In genomic region chr2:173032032-173032431, GRCh38 we compare ENCODE assay signal across 32 cellular contexts.
"Had no signal": no experiment of that assay in that cellular context is flagged by ENCODE, and none has a peak within 500 bp of the region (broad histone marks: within the 10 kb centered on the region; RNA-seq: fewer than 3 reads in every experiment).

No MANE protein-coding gene starts in this region.

- H3K27ac ChIP-seq: brain microvascular endothelial cell, WERI-Rb-1 had no signal

- H3K27me3 ChIP-seq: brain microvascular endothelial cell had no signal

- ATAC-seq: activated CD8-positive, alpha-beta memory T cell treated with anti-CD3 and anti-CD28 coated beads, Interleukin-2, amount 10 ng/mL, durations not matched to agents 7 days and 5 days; activated naive CD8-positive, alpha-beta T cell treated with anti-CD3 and anti-CD28 coated beads, Interleukin-2, amount 50 U/mL, for 24 hours; PC-3 had no signal

- DNase-seq: activated CD4-positive, alpha-beta memory T cell treated with anti-CD3 and anti-CD28 coated beads, Interleukin-2, amount 10 ng/mL, durations not matched to agents 7 days and 5 days; activated CD4-positive, alpha-beta T cell treated with anti-CD3 and anti-CD28 coated beads for 1 hour; activated CD4-positive, alpha-beta T cell treated with anti-CD3 and anti-CD28 coated beads for 48 hours; activated CD4-positive, CD25-positive, alpha-beta regulatory T cell; activated CD8-positive, alpha-beta memory T cell treated with anti-CD3 and anti-CD28 coated beads for 24 hours; activated CD8-positive, alpha-beta memory T cell treated with anti-CD3 and anti-CD28 coated beads, Interleukin-2, amount 10 ng/mL, durations not matched to agents 7 days and 5 days; activated CD8-positive, alpha-beta memory T cell treated with anti-CD3 and anti-CD28 coated beads, Interleukin-2, amount 50 U/mL, for 48 hours; activated effector memory CD4-positive, alpha-beta T cell treated with Interleukin-2 at 50 U/mL for 16 hours; activated naive CD4-positive, alpha-beta T cell treated with anti-CD3 and anti-CD28 coated beads, Interleukin-2, amount 10 ng/mL, durations not matched to agents 7 days and 5 days; activated naive CD8-positive, alpha-beta T cell treated with anti-CD3 and anti-CD28 coated beads, Interleukin-2, amount 50 U/mL, for 24 hours; activated T-cell treated with anti-CD3 and anti-CD28 coated beads, Interleukin-2, amount 50 U/mL, for 48 hours; aorta; brain microvascular endothelial cell; Karpas-422; NCI-H1105 treated with DMSO at 0.1 percent for 48 hours; NCI-H1436; NCI-H1694; NCI-H1930; NCI-H2081 treated with DMSO at 0.1 percent for 48 hours; NCI-H226; NCI-H446 treated with DMSO at 0.1 percent for 48 hours; NCI-H524 treated with DMSO at 0.1 percent for 48 hours; NCI-H748 treated with DMSO at 0.1 percent for 48 hours; NK-92 treated with Interleukin-12 subunit alpha and Interleukin-12 subunit beta, amount 100 ng/mL, for 24 hours; PC-3; Right ventricle myocardium superior; SW 1271; T-helper 1 cell; T-helper 2 cell; T-helper 9 cell; WERI-Rb-1 had no signal

- H3K36me3 ChIP-seq: brain microvascular endothelial cell, WERI-Rb-1 had no signal

- FAIRE-seq: RCC 7860 had no signal
